2 cellular contexts compared by ENCODE assay signal in genomic region chr1:219797683-219798082, GRCh38.
TF ChIP-seq lines count a peak whose summit lies in the region.

No MANE protein-coding gene starts in this region.

TF ChIP-seq in HCT116, 20 proteins besides CTCF, POLR2A, EP300 and RAD21 (continued from another document):
- TF ChIP-seq ZFX (IDR thresholded peaks at IDR 0.05) (no peak), CEBPB (IDR thresholded peaks at IDR 0.05; ENCODE audit: low read depth) (no peak), REST (IDR thresholded peaks at IDR 0.05; ENCODE audit: low read depth) (no peak), SP1 (IDR thresholded peaks at IDR 0.05; ENCODE audit: low read depth) (no peak), FOSL1 (IDR thresholded peaks at IDR 0.05; ENCODE audit: low read depth) (no peak), SRF (IDR thresholded peaks at IDR 0.05; ENCODE audit: low read depth) (no peak), JUND (IDR thresholded peaks at IDR 0.05) (no peak), SIN3A (IDR thresholded peaks at IDR 0.05; ENCODE audit: low read depth) (no peak), POLR2AphosphoS5 (IDR thresholded peaks at IDR 0.05; ENCODE audit: low read depth, low read length) (no peak), EZH2 (IDR thresholded peaks at IDR 0.05) (no peak), TCF7L2 (IDR thresholded peaks at IDR 0.05; ENCODE audit: borderline replicate concordance, extremely low read depth, insufficient read depth, insufficient read length) (no peak), EGR1 (IDR thresholded peaks at IDR 0.05; ENCODE audit: low read depth) (no peak)
- TF ChIP-seq, protein P1, sequence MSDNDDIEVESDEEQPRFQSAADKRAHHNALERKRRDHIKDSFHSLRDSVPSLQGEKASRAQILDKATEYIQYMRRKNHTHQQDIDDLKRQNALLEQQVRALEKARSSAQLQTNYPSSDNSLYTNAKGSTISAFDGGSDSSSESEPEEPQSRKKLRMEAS (IDR thresholded peaks at IDR 0.05), result no peak
- TF ChIP-seq, protein P2, sequence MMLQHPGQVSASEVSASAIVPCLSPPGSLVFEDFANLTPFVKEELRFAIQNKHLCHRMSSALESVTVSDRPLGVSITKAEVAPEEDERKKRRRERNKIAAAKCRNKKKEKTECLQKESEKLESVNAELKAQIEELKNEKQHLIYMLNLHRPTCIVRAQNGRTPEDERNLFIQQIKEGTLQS (IDR thresholded peaks at IDR 0.05), result no peak
- TF ChIP-seq, protein P3, sequence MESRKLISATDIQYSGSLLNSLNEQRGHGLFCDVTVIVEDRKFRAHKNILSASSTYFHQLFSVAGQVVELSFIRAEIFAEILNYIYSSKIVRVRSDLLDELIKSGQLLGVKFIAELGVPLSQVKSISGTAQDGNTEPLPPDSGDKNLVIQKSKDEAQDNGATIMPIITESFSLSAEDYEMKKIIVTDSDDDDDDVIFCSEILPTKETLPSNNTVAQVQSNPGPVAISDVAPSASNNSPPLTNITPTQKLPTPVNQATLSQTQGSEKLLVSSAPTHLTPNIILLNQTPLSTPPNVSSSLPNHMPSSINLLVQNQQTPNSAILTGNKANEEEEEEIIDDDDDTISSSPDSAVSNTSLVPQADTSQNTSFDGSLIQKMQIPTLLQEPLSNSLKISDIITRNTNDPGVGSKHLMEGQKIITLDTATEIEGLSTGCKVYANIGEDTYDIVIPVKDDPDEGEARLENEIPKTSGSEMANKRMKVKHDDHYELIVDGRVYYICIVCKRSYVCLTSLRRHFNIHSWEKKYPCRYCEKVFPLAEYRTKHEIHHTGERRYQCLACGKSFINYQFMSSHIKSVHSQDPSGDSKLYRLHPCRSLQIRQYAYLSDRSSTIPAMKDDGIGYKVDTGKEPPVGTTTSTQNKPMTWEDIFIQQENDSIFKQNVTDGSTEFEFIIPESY (IDR thresholded peaks at IDR 0.05; ENCODE audit: extremely low read depth, insufficient replicate concordance, low read length), result no peak

TF ChIP-seq in SK-N-SH, 30 proteins besides CTCF, POLR2A, EP300 and RAD21 (continued from another document):
- TF ChIP-seq USF2 (IDR thresholded peaks at IDR 0.05; ENCODE audit: borderline replicate concordance, low read depth, low read length) (no peak), MEF2A (IDR thresholded peaks at IDR 0.05; ENCODE audit: borderline replicate concordance, low read depth) (no peak)
